24 cellular contexts compared by ENCODE assay signal in genomic region chr18:44773640-44774155, GRCh38.
DNase-seq lines count a peak whose midpoint lies in the region; ATAC-seq and TF ChIP-seq lines count a peak whose summit lies in the region.
"Had no signal": no experiment of that assay in that cellular context is flagged by ENCODE, and none has a peak within 500 bp of the region (broad histone marks: within the 10 kb centered on the region; RNA-seq: fewer than 3 reads in every experiment).

No MANE protein-coding gene starts in this region.

- H2AFZ ChIP-seq in DND-41 (ENCODE audit: low read depth, low read length) (no peak overlapping the region), OCI-LY7 (ENCODE audit: low read length) (no peak overlapping the region)

- peak overlapping the region; percentile 7 for H3K4me3 Mint-ChIP-seq in endothelial cell (ENCODE audit: unreplicated experiment)
- no peak overlapping the region for H3K4me3 Mint-ChIP-seq in osteocyte (ENCODE audit: unreplicated experiment)
- H3K4me3 Mint-ChIP-seq: CD4-positive, alpha-beta memory T cell had no signal

- no TSS peak for BruUV-seq in OCI-LY7 (replicated peaks; lab: Mats Ljungman, UMichigan)

- no peaks in the 10 kb centered on the region for H3K79me2 ChIP-seq in DND-41 (ENCODE audit: insufficient read depth, low read length)
- no peaks in the 10 kb centered on the region for H3K79me2 ChIP-seq in OCI-LY7 (ENCODE audit: insufficient read depth, low read depth, low read length)

- TF ChIP-seq CTCF in DND-41 (IDR thresholded peaks at IDR 0.05; ENCODE audit: borderline replicate concordance, extremely low read depth, low read length, poor library complexity, severe bottlenecking): no peak
- TF ChIP-seq CTCF in HEK293 (tag by site-specific recombination; IDR thresholded peaks at IDR 0.05): no peak
- no peak for TF ChIP-seq CTCF in endothelial cell (IDR thresholded peaks at IDR 0.05; ENCODE audit: unreplicated experiment)
- no peak for TF ChIP-seq CTCF in osteocyte (IDR thresholded peaks at IDR 0.05)
- no peak for TF ChIP-seq CTCF in spleen (IDR thresholded peaks at IDR 0.05 in 8 of 11, conservative IDR thresholded peaks at IDR 0.05 in 3 of 11)
- no peak for TF ChIP-seq CTCF in OCI-LY7 (conservative IDR thresholded peaks at IDR 0.05; ENCODE audit: low read length)

- H3K4me1 ChIP-seq in DND-41 (ENCODE audit: insufficient read depth, low read length): no peaks in the 10 kb centered on the region
- H3K4me1 ChIP-seq in HEK293 (ENCODE audit: control insufficient read depth, insufficient read depth, low read length): 0 out of 2 replicates have a peak, but pooled peaks cover 4% of the 10 kb centered on the region
- H3K4me1 ChIP-seq in aorta (ENCODE audit: control insufficient read depth in 1 of 2, insufficient read depth in 2 of 2, low read length in 2 of 2): peaks cover 0 to 2% of the 10 kb centered on the region in 2 donors
- peaks cover 4 to 55% (median 16%) of the 10 kb centered on the region in 6 donors for H3K4me1 ChIP-seq in spleen
- H3K4me1 ChIP-seq in OCI-LY7 (ENCODE audit: insufficient read depth, low read length, poor library complexity, severe bottlenecking): no peaks in the 10 kb centered on the region
- H3K4me1 ChIP-seq: HAP-1 had no signal

- H3K9me3 ChIP-seq in DND-41 (ENCODE audit: insufficient read depth, low read length, severe bottlenecking): no peaks in the 10 kb centered on the region
- H3K9me3 ChIP-seq in HEK293 (ENCODE audit: control insufficient read depth, insufficient read depth, low read depth, low read length): no peaks in the 10 kb centered on the region
- H3K9me3 ChIP-seq in aorta (ENCODE audit: control insufficient read depth, low read length): no peaks in the 10 kb centered on the region
- H3K9me3 ChIP-seq in spleen: no peaks in the 10 kb centered on the region
- no peaks in the 10 kb centered on the region for H3K9me3 ChIP-seq in OCI-LY7 (ENCODE audit: low read length)
- H3K9me3 ChIP-seq: BLaER1 treated with 17β-estradiol and CSF1 and Interleukin-3, amounts not matched to agents 10 nM and 100 nM; HAP-1 had no signal

- H3K4me3 ChIP-seq in DND-41 (ENCODE audit: low read depth in 1 of 2, low read length in 2 of 2) (no peak overlapping the region), HEK293 (ENCODE audit: low read depth, low read length) (no peak overlapping the region), aorta (ENCODE audit: low read length in 2 of 2) (no peak overlapping the region), spleen (no peak overlapping the region), OCI-LY7 (ENCODE audit: low read depth, low read length, poor library complexity, severe bottlenecking) (no peak overlapping the region)
- H3K4me3 ChIP-seq: BLaER1 treated with 17β-estradiol and CSF1 and Interleukin-3, amounts not matched to agents 10 nM and 100 nM; HAP-1; SK-N-MC had no signal

- H3K27me3 ChIP-seq in DND-41 (ENCODE audit: insufficient read depth, low read length, poor library complexity) (no peaks in the 10 kb centered on the region), aorta (ENCODE audit: control insufficient read depth in 1 of 2, insufficient read depth in 2 of 2, low read length in 1 of 2) (no peaks in the 10 kb centered on the region), spleen (replicated peaks in 1 of 7) (no peaks in the 10 kb centered on the region)

- no peak overlapping the region for H3K9ac ChIP-seq in DND-41 (ENCODE audit: low read depth, low read length)
- H3K9ac ChIP-seq: BLaER1 treated with 17β-estradiol and CSF1 and Interleukin-3, amounts not matched to agents 10 nM and 100 nM; KMS-11 had no signal

- no peaks in the 10 kb centered on the region for H3K36me3 ChIP-seq in DND-41 (ENCODE audit: insufficient read depth, low read length)
- H3K36me3 ChIP-seq in HEK293 (ENCODE audit: control insufficient read depth in 2 of 2, insufficient read depth in 1 of 2, low read length in 2 of 2): no peaks in the 10 kb centered on the region
- H3K36me3 ChIP-seq in aorta (ENCODE audit: control insufficient read depth in 1 of 2, insufficient read depth in 2 of 2, low read length in 1 of 2): no peaks in the 10 kb centered on the region
- no peaks in the 10 kb centered on the region for H3K36me3 ChIP-seq in spleen
- no peaks in the 10 kb centered on the region for H3K36me3 ChIP-seq in OCI-LY7 (ENCODE audit: insufficient read depth, low read length)
- H3K36me3 ChIP-seq: BLaER1 treated with 17β-estradiol and CSF1 and Interleukin-3, amounts not matched to agents 10 nM and 100 nM; HAP-1 had no signal

- ATAC-seq in DND-41 (ENCODE audit: insufficient read depth, low read depth): 0 out of 3 replicates have a peak, but pooled peaks have one; percentile 22
- ATAC-seq in GM19467 (IDR thresholded peaks at IDR 0.05; ENCODE audit: unreplicated experiment): no peak
- no peak for ATAC-seq in aorta (ENCODE audit: low FRiP score)

- peaks cover 77% of the 10 kb centered on the region for H3K4me1 Mint-ChIP-seq in endothelial cell (ENCODE audit: unreplicated experiment)
- peaks cover 92% of the 10 kb centered on the region for H3K4me1 Mint-ChIP-seq in osteocyte (ENCODE audit: unreplicated experiment)
- H3K4me1 Mint-ChIP-seq: CD4-positive, alpha-beta memory T cell had no signal

- WGBS in aorta, 2 donors: 87 to 97% methylated on average over 1 of the region's 1 CpG
- WGBS in spleen, 5 donors: 93 to 100% (median 97%) methylated on average over 1 of the region's 1 CpG

- CTCF ChIA-PET in HEK293 (lab: Yijun Ruan, JAX) (interaction anchor here (0.6 kb wide), 1 partner anchor 171 kb away, joined by 3 read pairs; no protein-coding TSS in a partner anchor), OCI-LY7 (lab: Charles Lee; ENCODE audit: unreplicated experiment) (no interaction called here)

- intact Hi-C loops in aorta (cut with DNase I): no loop called here
- intact Hi-C loops in spleen (cut with DNase I; ENCODE audit: low total_unique reads): no loop called here
- intact Hi-C loops in OCI-LY7 (cut with micrococcal nuclease; ENCODE audit: unreplicated experiment): no loop called here

- peaks cover 36% of the 10 kb centered on the region for H3K36me3 Mint-ChIP-seq in endothelial cell (ENCODE audit: low read depth, unreplicated experiment)
- peaks cover 15% of the 10 kb centered on the region for H3K36me3 Mint-ChIP-seq in osteocyte (ENCODE audit: unreplicated experiment)
- H3K36me3 Mint-ChIP-seq: CD4-positive, alpha-beta memory T cell had no signal

- H3K27ac ChIP-seq in DND-41 (ENCODE audit: low read length) (no peak overlapping the region), HEK293 (ENCODE audit: extremely low read depth, low read depth, low read length) (no peak overlapping the region), aorta (ENCODE audit: low read depth in 1 of 2, low read length in 2 of 2) (no peak overlapping the region), spleen (no peak overlapping the region), OCI-LY7 (ENCODE audit: low read depth, low read length, poor library complexity, severe bottlenecking) (no peak overlapping the region)
- H3K27ac ChIP-seq: BLaER1 treated with 17β-estradiol and CSF1 and Interleukin-3, amounts not matched to agents 10 nM and 100 nM; KMS-11; SK-N-MC had no signal

- H3K9me3 Mint-ChIP-seq in endothelial cell (ENCODE audit: unreplicated experiment) (no peaks in the 10 kb centered on the region), osteocyte (ENCODE audit: unreplicated experiment) (no peaks in the 10 kb centered on the region)
- H3K9me3 Mint-ChIP-seq: CD4-positive, alpha-beta memory T cell had no signal

- H3K27me3 Mint-ChIP-seq in endothelial cell (ENCODE audit: unreplicated experiment) (peaks cover 6% of the 10 kb centered on the region), osteocyte (ENCODE audit: unreplicated experiment) (no peaks in the 10 kb centered on the region)

- POLR2A ChIA-PET in HEK293 (lab: Yijun Ruan, JAX) (no interaction called here), OCI-LY7 (lab: Charles Lee) (interaction anchor here (0.7 kb wide), 1 partner anchor 1438 kb away, joined by 3 read pairs; no protein-coding TSS in a partner anchor)

- H3K9me2 ChIP-seq in OCI-LY7 (ENCODE audit: insufficient read depth, low read length): no peaks in the 10 kb centered on the region

- no peak for DNase-seq in DND-41
- no peak for DNase-seq in endothelial cell (ENCODE audit: low spot score)
- DNase-seq in osteocyte (ENCODE audit: extremely low spot score, unreplicated experiment): no peak
- DNase-seq in aorta: no peak
- no peak for DNase-seq in spleen
- DNase-seq in OCI-LY7 (ENCODE audit: low spot score): no peak
- DNase-seq: CD4-positive, alpha-beta memory T cell; COR-L47; DMS53; GOT3; IMR-90; MM.1S; NCI-H2029; NCI-H446 treated with DMSO at 0.1 percent for 48 hours; NCI-H526 treated with DMSO at 0.1 percent for 48 hours; OCI-M1; SIG-M5; SW 1271 had no signal

- no peak for TF ChIP-seq POLR2A in spleen (IDR thresholded peaks at IDR 0.05)

- no peak overlapping the region for H3K4me2 ChIP-seq in DND-41 (ENCODE audit: insufficient read depth, low read length)
- H3K4me2 ChIP-seq in OCI-LY7 (ENCODE audit: low read length): no peak overlapping the region
- H3K4me2 ChIP-seq: BLaER1 treated with 17β-estradiol and CSF1 and Interleukin-3, amounts not matched to agents 10 nM and 100 nM; KMS-11 had no signal

- H3K27ac Mint-ChIP-seq in endothelial cell (ENCODE audit: unreplicated experiment) (no peak overlapping the region), osteocyte (ENCODE audit: unreplicated experiment) (peak overlapping the region; percentile 91)
- H3K27ac Mint-ChIP-seq: CD4-positive, alpha-beta memory T cell had no signal

- H4K20me1 ChIP-seq in DND-41 (ENCODE audit: insufficient read depth, low read length): no peaks in the 10 kb centered on the region
- H4K20me1 ChIP-seq in OCI-LY7 (ENCODE audit: insufficient read depth, low read length): no peaks in the 10 kb centered on the region

TF ChIP-seq in HEK293, 187 proteins besides CTCF, POLR2A, EP300 and RAD21 (continues in another document):
- TF ChIP-seq ZNF596 (tag by site-specific recombination; IDR thresholded peaks at IDR 0.05) (peak; percentile 74), ZSCAN4 (tag by site-specific recombination; IDR thresholded peaks at IDR 0.05) (peak; percentile 51; the same call in 1 of the 2 replicates)
